Comparison of ENCODE assay signal across 12 cellular contexts in the genomic region with DNA sequence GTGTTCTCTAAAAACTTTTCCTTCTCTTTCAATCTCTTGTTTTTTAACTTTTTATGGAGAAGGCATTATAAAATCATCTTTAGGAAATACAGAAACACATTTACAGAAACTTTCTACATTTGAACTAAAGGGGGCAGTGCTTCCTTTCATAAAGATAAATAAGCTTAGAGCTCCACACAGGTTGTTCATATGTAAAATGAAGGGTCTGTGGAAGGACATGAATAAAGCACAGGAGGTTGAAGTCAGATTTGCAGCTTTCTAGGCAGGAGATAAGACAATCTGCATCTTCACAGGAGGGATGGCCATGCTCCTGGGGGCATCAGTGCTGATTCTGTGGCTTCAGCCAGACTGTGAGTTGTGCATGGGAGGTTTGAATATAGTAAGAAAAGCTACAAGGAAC.
A peak's percentile ranks its signal among the peaks of the same experiment; 100 is the strongest.
DNase-seq lines count a peak whose midpoint lies in the region; ATAC-seq and TF ChIP-seq lines count a peak whose summit lies in the region.
"Had no signal": no experiment of that assay in that cellular context is flagged by ENCODE, and none has a peak within 500 bp of the region (broad histone marks: within the 10 kb centered on the region; RNA-seq: fewer than 3 reads in every experiment).

No MANE protein-coding gene starts in this region.

- POLR2A ChIA-PET in A673 (lab: Charles Lee; ENCODE audit: low non-redundant PET) (no interaction called here), GM10248 (lab: Yijun Ruan, JAX) (no interaction called here)

- no peak overlapping the region for H3K27ac Mint-ChIP-seq in CD14-positive monocyte

- H3K27me3 ChIP-seq in A673 (replicated peaks; ENCODE audit: insufficient read depth, low read depth, low read length, poor library complexity) (no peaks in the 10 kb centered on the region), RWPE2 (ENCODE audit: insufficient read depth, poor library complexity, severe bottlenecking) (no peaks in the 10 kb centered on the region)

- H3K9me3 Mint-ChIP-seq in CD14-positive monocyte = no peaks in the 10 kb centered on the region

- H3K4me3 ChIP-seq in A673 (ENCODE audit: low read depth, low read length, poor library complexity, severe bottlenecking) (no peak overlapping the region), RWPE2 (ENCODE audit: severe bottlenecking) (no peak overlapping the region), fibroblast of mammary gland (ENCODE audit: control insufficient read depth, low read depth, low read length) (no peak overlapping the region)

- DNase-seq in A673 (ENCODE audit: low spot score) (peak; percentile 36), GM10248 (ENCODE audit: extremely low spot score) (no peak), RWPE2 (ENCODE audit: low spot score) (no peak), fibroblast of mammary gland (ENCODE audit: low read depth) (peak; percentile 5), CD14-positive monocyte (ENCODE audit: low spot score) (no peak), amniotic stem cell (lab: John Stamatoyannopoulos, UW) (no peak)
- DNase-seq: GF-D8; midbrain; stimulated activated CD4-positive, alpha-beta T cell treated with anti-CD3 and anti-CD28 coated beads, Interleukin-2, amount 100 ng/mL, for 24 hours had no signal

- no TSS peak for BruUV-seq in A673 (replicated peaks; lab: Mats Ljungman, UMichigan)

- intact Hi-C loops in A673 (cut with micrococcal nuclease; ENCODE audit: unreplicated experiment) = no loop called here
- intact Hi-C loops in CD14-positive monocyte (cut with micrococcal nuclease) = no loop called here

- no peaks in the 10 kb centered on the region for H3K36me3 Mint-ChIP-seq in CD14-positive monocyte

- TF ChIP-seq CTCF in A673 (conservative IDR thresholded peaks at IDR 0.05; ENCODE audit: low read depth, low read length) (peak; percentile 61), GM10248 (IDR thresholded peaks at IDR 0.05; ENCODE audit: control extremely low read depth, extremely low read depth, low read depth, missing control alignments) (peak; percentile 29), RWPE2 (IDR thresholded peaks at IDR 0.05; ENCODE audit: poor library complexity, severe bottlenecking) (peak; percentile 60), fibroblast of mammary gland (conservative IDR thresholded peaks at IDR 0.05; ENCODE audit: control insufficient read depth, insufficient read depth, low read depth, low read length) (no peak), CD14-positive monocyte (IDR thresholded peaks at IDR 0.05) (no peak)

- CTCF ChIA-PET in A673 (lab: Charles Lee) = interaction anchor here (0.5 to 1.5 kb wide), 4 partner anchors 38 to 1391 kb away, joined by 4 to 9 read pairs (median 6); no protein-coding TSS in a partner anchor
- CTCF ChIA-PET in GM10248 (lab: Yijun Ruan, JAX) = interaction anchor here (0.7 to 7.8 kb wide), 10 partner anchors 9 to 309 kb away, joined by 3 to 54 read pairs (median 4); no protein-coding TSS in a partner anchor

- H3K9me3 ChIP-seq in A673 (ENCODE audit: low read depth, low read length, poor library complexity, severe bottlenecking) (no peaks in the 10 kb centered on the region), RWPE2 (ENCODE audit: severe bottlenecking) (no peaks in the 10 kb centered on the region)

- H3K4me3 Mint-ChIP-seq in CD14-positive monocyte = no peak overlapping the region

- H3K27ac ChIP-seq in A673 (ENCODE audit: low read depth, low read length, poor library complexity, severe bottlenecking) (no peak overlapping the region), RWPE2 (ENCODE audit: poor library complexity, severe bottlenecking) (no peak overlapping the region)
- H3K27ac ChIP-seq: epithelial cell of prostate had no signal

- no peaks in the 10 kb centered on the region for H3K27me3 Mint-ChIP-seq in CD14-positive monocyte (ENCODE audit: low read depth in 3 of 3)

- ATAC-seq in RWPE2 (ENCODE audit: low read depth) = no peak
- no peak for ATAC-seq in GM18909 (IDR thresholded peaks at IDR 0.05; ENCODE audit: poor library complexity, unreplicated experiment)
- no peak for ATAC-seq in HG03378 (IDR thresholded peaks at IDR 0.05; ENCODE audit: unreplicated experiment)

- peaks cover 12% of the 10 kb centered on the region for H3K4me1 Mint-ChIP-seq in CD14-positive monocyte

- H3K36me3 ChIP-seq in A673 (ENCODE audit: insufficient read depth, low read length, poor library complexity, severe bottlenecking) (no peaks in the 10 kb centered on the region), RWPE2 (ENCODE audit: low read depth) (no peaks in the 10 kb centered on the region)

- H3K4me1 ChIP-seq in A673 (ENCODE audit: insufficient read depth, low read length, poor library complexity, severe bottlenecking) = peaks cover 11% of the 10 kb centered on the region
- H3K4me1 ChIP-seq in RWPE2 (ENCODE audit: insufficient read depth, poor library complexity, severe bottlenecking) = peaks cover 28% of the 10 kb centered on the region

Comparison
In these comparisons a context has a peak if more than half of its experiments do, and no peak if none do; other contexts are left out.
1. DNase-seq: peak in A673 (single experiment) and fibroblast of mammary gland (single experiment); none in GM10248 (single experiment), RWPE2 (single experiment), CD14-positive monocyte (single experiment) and amniotic stem cell (single experiment).
2. CTCF ChIP-seq: peak in A673 (single experiment), GM10248 (single experiment) and RWPE2 (single experiment); none in fibroblast of mammary gland (single experiment) and CD14-positive monocyte (single experiment).